11 cellular contexts compared by ENCODE assay signal in genomic region chr3:125039041-125039896, GRCh38. TPM values are rescaled to one million over a fixed set of nuclear protein-coding genes. Genes with fewer than 3 reads are reported as not detected.
DNase-seq lines count a peak whose midpoint lies in the region; ATAC-seq and TF ChIP-seq lines count a peak whose summit lies in the region.
"Had no signal": no experiment of that assay in that cellular context is flagged by ENCODE, and none has a peak within 500 bp of the region (broad histone marks: within the 10 kb centered on the region; RNA-seq: fewer than 3 reads in every experiment).

No MANE protein-coding gene starts in this region.

- H3K36me3 ChIP-seq in Karpas-422 (ENCODE audit: insufficient read depth, low read length) (peaks cover 24% of the 10 kb centered on the region; the same call in 1 of the 2 replicates), smooth muscle cell (ENCODE audit: low read depth) (peaks cover 9% of the 10 kb centered on the region)

- H3K4me3 ChIP-seq in Karpas-422 (ENCODE audit: low read length), result no peak overlapping the region
- no peak overlapping the region for H3K4me3 ChIP-seq in smooth muscle cell

- H3K27ac Mint-ChIP-seq in central memory CD8-positive, alpha-beta T cell (ENCODE audit: low read depth), result peak overlapping the region; percentile 45

- H3K4me1 ChIP-seq in Karpas-422 (ENCODE audit: low read length) (peaks cover 95% of the 10 kb centered on the region), smooth muscle cell (ENCODE audit: low read depth) (peaks cover 58% of the 10 kb centered on the region)

- peaks cover 3% of the 10 kb centered on the region for H3K36me3 Mint-ChIP-seq in central memory CD8-positive, alpha-beta T cell (ENCODE audit: insufficient read depth)

- H3K9me3 ChIP-seq in Karpas-422 (ENCODE audit: low read length) (no peaks in the 10 kb centered on the region), smooth muscle cell (replicated peaks; ENCODE audit: low read depth) (no peaks in the 10 kb centered on the region)

- H3K4me1 Mint-ChIP-seq in central memory CD8-positive, alpha-beta T cell, result peaks cover 39% of the 10 kb centered on the region

- H3K9me3 Mint-ChIP-seq in central memory CD8-positive, alpha-beta T cell, result peaks cover 6% of the 10 kb centered on the region

- H3K4me2 ChIP-seq in Karpas-422 (ENCODE audit: low read depth, low read length, poor library complexity, severe bottlenecking) (peak overlapping the region; percentile 2), smooth muscle cell (peak overlapping the region; percentile 71)

- no peaks in the 10 kb centered on the region for H3K9me2 ChIP-seq in Karpas-422 (replicated peaks; ENCODE audit: insufficient read depth, low read length)

- no peak for TF ChIP-seq CTCF in smooth muscle cell (IDR thresholded peaks at IDR 0.05; ENCODE audit: borderline replicate concordance, insufficient read depth, poor library complexity, severe bottlenecking)

- no peak overlapping the region for H3K4me3 Mint-ChIP-seq in central memory CD8-positive, alpha-beta T cell

- H3K27me3 ChIP-seq in Karpas-422 (ENCODE audit: low read length) (no peaks in the 10 kb centered on the region), layer of hippocampus (ENCODE audit: control insufficient read depth, insufficient read depth, low read length) (no peaks in the 10 kb centered on the region), smooth muscle cell (ENCODE audit: low read depth) (no peaks in the 10 kb centered on the region)

- DNase-seq in Karpas-422 (no peak), smooth muscle cell (lab: John Stamatoyannopoulos, UW; ENCODE audit: unreplicated experiment) (no peak), ACHN (no peak)
- DNase-seq in central memory CD8-positive, alpha-beta T cell (ENCODE audit: low spot score in 2 of 2), result no peak
- DNase-seq: activated naive CD4-positive, alpha-beta T cell; DMS153 had no signal

- in situ Hi-C loops in ACHN (cut with HindIII; ENCODE audit: low pct_ligation_motif_present, low pct_unique_long_range_greater_than_20kb, low sequenced_read_pairs), result no loop called here

- H2AFZ ChIP-seq in Karpas-422 (ENCODE audit: low read length) (no peak overlapping the region), smooth muscle cell (ENCODE audit: low read depth) (no peak overlapping the region)

- H3F3A ChIP-seq in smooth muscle cell (ENCODE audit: low read depth), result no peaks in the 10 kb centered on the region

- H4K20me1 ChIP-seq in Karpas-422 (ENCODE audit: insufficient read depth, low read depth, low read length), result no peaks in the 10 kb centered on the region; the same call in 1 of the 2 replicates
- H4K20me1 ChIP-seq in smooth muscle cell (ENCODE audit: low read depth), result peaks cover 64% of the 10 kb centered on the region

- no peak for ATAC-seq in central memory CD8-positive, alpha-beta T cell (replicated peaks; ENCODE audit: extremely low read depth, poor library complexity, severe bottlenecking)
- no peak for ATAC-seq in HG03045 (IDR thresholded peaks at IDR 0.05; ENCODE audit: unreplicated experiment)
- no peak for ATAC-seq in GM21367 (IDR thresholded peaks at IDR 0.05; ENCODE audit: unreplicated experiment)
- no peak for ATAC-seq in HG03571 (IDR thresholded peaks at IDR 0.05; ENCODE audit: unreplicated experiment)
- ATAC-seq: esophagus mucosa had no signal

- H3K9ac ChIP-seq in Karpas-422 (ENCODE audit: low read length) (no peak overlapping the region), smooth muscle cell (ENCODE audit: low read depth) (no peak overlapping the region)

- no peaks in the 10 kb centered on the region for H3K27me3 Mint-ChIP-seq in central memory CD8-positive, alpha-beta T cell

- WGBS in smooth muscle cell (ENCODE audit: low lambda C conversion rate), result 52% methylated on average over 8 of the region's 8 CpGs

- H3K79me2 ChIP-seq in Karpas-422 (ENCODE audit: low read length) (peaks cover 100% of the 10 kb centered on the region), smooth muscle cell (ENCODE audit: low read depth) (peaks cover 100% of the 10 kb centered on the region)

- H3K27ac ChIP-seq in Karpas-422 (ENCODE audit: low read length), result peak overlapping the region; percentile 35; the same call in 1 of the 2 replicates
- H3K27ac ChIP-seq in layer of hippocampus (ENCODE audit: low read depth, low read length), result peak overlapping the region; percentile 56
- peak overlapping the region; percentile 58 for H3K27ac ChIP-seq in smooth muscle cell (ENCODE audit: low read depth)

RNA-seq across cellular contexts. Expression of gene HEG1, which starts 16.5 kb away (rescaled TPM):
- total RNA-seq in Karpas-422 (2014; rRNA removed; shearing (Covaris generic); ENCODE audit: low replicate concordance), result 57.3 and 57.9 TPM in 2 replicates
- 43.5 and 50.3 TPM in 2 replicates for total RNA-seq in smooth muscle cell
- 28.0 and 32.8 TPM in 2 replicates for polyA plus RNA-seq in smooth muscle cell
